8 cellular contexts compared by ENCODE assay signal in genomic region chr6:105135907-105136432, GRCh38. TPM values are rescaled to one million over a fixed set of nuclear protein-coding genes. Genes with fewer than 3 reads are reported as not detected.
A peak's percentile ranks its signal among the peaks of the same experiment; 100 is the strongest.
DNase-seq lines count a peak whose midpoint lies in the region; ATAC-seq and TF ChIP-seq lines count a peak whose summit lies in the region.

No MANE protein-coding gene starts in this region.

- TF ChIP-seq CTCF in MM.1S (IDR thresholded peaks at IDR 0.05; ENCODE audit: low read length) = no peak
- no peak for TF ChIP-seq CTCF in natural killer cell (IDR thresholded peaks at IDR 0.05)

- H3K4me1 Mint-ChIP-seq in effector memory CD8-positive, alpha-beta T cell (ENCODE audit: low read depth in 2 of 2) = peaks cover 0 to 4% of the 10 kb centered on the region in 2 donors
- H3K4me1 Mint-ChIP-seq in natural killer cell = peaks cover 5% of the 10 kb centered on the region in 2 donors

- no peak for ATAC-seq in effector memory CD8-positive, alpha-beta T cell (replicated peaks)
- no peak for ATAC-seq in natural killer cell
- ATAC-seq in GM18511 (IDR thresholded peaks at IDR 0.05; ENCODE audit: unreplicated experiment) = no peak
- no peak for ATAC-seq in HG02852 (IDR thresholded peaks at IDR 0.05; ENCODE audit: unreplicated experiment)
- ATAC-seq in HG03354 (IDR thresholded peaks at IDR 0.05; ENCODE audit: poor library complexity, severe bottlenecking, unreplicated experiment) = no peak

- no peaks in the 10 kb centered on the region for H4K20me1 ChIP-seq in MM.1S (ENCODE audit: insufficient read depth, low read length)

- peaks cover 62 to 66% of the 10 kb centered on the region in 2 donors for H3K27me3 Mint-ChIP-seq in effector memory CD8-positive, alpha-beta T cell
- peaks cover 44 to 70% of the 10 kb centered on the region in 2 donors for H3K27me3 Mint-ChIP-seq in natural killer cell (ENCODE audit: low read depth in 2 of 2)

- no peaks in the 10 kb centered on the region for H3K36me3 ChIP-seq in MM.1S (replicated peaks; ENCODE audit: insufficient read depth, low read length)

- H3K4me3 ChIP-seq in MM.1S (ENCODE audit: low read length) = peak overlapping the region; percentile 67

- no peaks in the 10 kb centered on the region for H3K9me3 Mint-ChIP-seq in effector memory CD8-positive, alpha-beta T cell
- H3K9me3 Mint-ChIP-seq in natural killer cell = no peaks in the 10 kb centered on the region

- no peaks in the 10 kb centered on the region for H3K4me1 ChIP-seq in MM.1S (ENCODE audit: low read length)

- H3K4me3 Mint-ChIP-seq in effector memory CD8-positive, alpha-beta T cell = peak overlapping the region; percentile 65 to 70
- peak overlapping the region; percentile 78 for H3K4me3 Mint-ChIP-seq in natural killer cell

- no peak overlapping the region for H3K27ac Mint-ChIP-seq in effector memory CD8-positive, alpha-beta T cell
- H3K27ac Mint-ChIP-seq in natural killer cell = no peak overlapping the region

- no peak overlapping the region for H3K9ac ChIP-seq in MM.1S (ENCODE audit: low read length)

- no peaks in the 10 kb centered on the region for H3K36me3 Mint-ChIP-seq in effector memory CD8-positive, alpha-beta T cell (ENCODE audit: insufficient read depth)
- H3K36me3 Mint-ChIP-seq in natural killer cell = no peaks in the 10 kb centered on the region

- intact Hi-C loops in natural killer cell (cut with micrococcal nuclease) = no loop called here

- H3K9me3 ChIP-seq in MM.1S (replicated peaks; ENCODE audit: insufficient read depth, low read length) = no peaks in the 10 kb centered on the region

- no peak overlapping the region for H3K27ac ChIP-seq in MM.1S (ENCODE audit: low read length)

- H3K4me2 ChIP-seq in MM.1S (ENCODE audit: low read depth, low read length) = peak overlapping the region; percentile 72

- H3K9me2 ChIP-seq in MM.1S (replicated peaks; ENCODE audit: insufficient read depth, low read length) = no peaks in the 10 kb centered on the region

- no peaks in the 10 kb centered on the region for H3K79me2 ChIP-seq in MM.1S (ENCODE audit: low read length)

- DNase-seq in Daoy (ENCODE audit: low read depth) (peak; percentile 34), MM.1S (no peak), natural killer cell (no peak), cerebellar nuclear complex (lab: John Stamatoyannopoulos, UW) (no peak)
- DNase-seq in effector memory CD8-positive, alpha-beta T cell = no peak

- H2AFZ ChIP-seq in MM.1S (ENCODE audit: low read length) = peak overlapping the region; percentile 84

- H3K27me3 ChIP-seq in MM.1S (replicated peaks; ENCODE audit: insufficient read depth, low read length) = no peaks in the 10 kb centered on the region

- no peaks in the 10 kb centered on the region for H3F3A ChIP-seq in MM.1S (ENCODE audit: insufficient read depth, low read length)

RNA-seq across cellular contexts. Expression of gene POPDC3, which starts 43.8 kb away (rescaled TPM):
- 26.3 and 33.3 TPM in 2 replicates for total RNA-seq in Daoy (2014; rRNA removed; shearing (Covaris generic))
- not detected for total RNA-seq in natural killer cell

Comparison
In these comparisons a context has a peak if more than half of its experiments do, and no peak if none do; other contexts are left out.
1. RNA of gene POPDC3, which starts 43.8 kb away (total RNA-seq): 26.3 to 33.3 TPM in Daoy; not detected in natural killer cell; every median in the first group is over 10 times any median in the second.